Comparison of ENCODE assay signal across 30 cellular contexts in genomic region chr4:152724494-152724893, GRCh38. TPM values are rescaled to one million over a fixed set of nuclear protein-coding genes. Genes with fewer than 3 reads are reported as not detected.
"Had no signal": no experiment of that assay in that cellular context is flagged by ENCODE, and none has a peak within 500 bp of the region (broad histone marks: within the 10 kb centered on the region; RNA-seq: fewer than 3 reads in every experiment).

No MANE protein-coding gene starts in this region.

- ATAC-seq: activated CD4-positive, alpha-beta T cell treated with anti-CD3 and anti-CD28 coated beads for 36 hours; activated CD8-positive, alpha-beta memory T cell treated with anti-CD3 and anti-CD28 coated beads, Interleukin-2, amount 10 ng/mL, durations not matched to agents 7 days and 5 days; activated CD8-positive, alpha-beta T cell treated with anti-CD3 and anti-CD28 coated beads, Interleukin-2, amount 10 ng/mL, durations not matched to agents 7 days and 5 days; activated naive CD8-positive, alpha-beta T cell treated with anti-CD3 and anti-CD28 coated beads, Interleukin-2, amount 50 U/mL, for 24 hours; body of pancreas; effector memory CD8-positive, alpha-beta T cell; foreskin keratinocyte; gastrocnemius medialis had no signal

- H3K4me3 ChIP-seq: adrenal gland, body of pancreas, esophagus muscularis mucosa, gastrocnemius medialis had no signal

- H3K27me3 ChIP-seq: adrenal gland, body of pancreas, esophagus muscularis mucosa, foreskin keratinocyte, gastrocnemius medialis had no signal

- FAIRE-seq: colon had no signal

- H3K36me3 ChIP-seq: adrenal gland, esophagus muscularis mucosa, gastrocnemius medialis had no signal

- H3K27ac ChIP-seq: adrenal gland, body of pancreas, esophagus muscularis mucosa, foreskin keratinocyte, gastrocnemius medialis had no signal

- H3K9me3 ChIP-seq: adrenal gland, body of pancreas, esophagus muscularis mucosa, gastrocnemius medialis had no signal

- DNase-seq: activated CD4-positive, alpha-beta memory T cell treated with anti-CD3 and anti-CD28 coated beads for 36 hours; activated CD4-positive, alpha-beta T cell treated with anti-CD3 and anti-CD28 coated beads for 36 hours; activated CD4-positive, alpha-beta T cell treated with anti-CD3 and anti-CD28 coated beads, Interleukin-2, amount 10 ng/mL, durations not matched to agents 24 days and 14 days; activated CD4-positive, CD25-positive, alpha-beta regulatory T cell; activated CD4-positive, CD25-positive, alpha-beta regulatory T cell treated with anti-CD3 and anti-CD28 coated beads, Interleukin-2, amount 50 U/mL, for 72 hours; activated CD8-positive, alpha-beta memory T cell treated with anti-CD3 and anti-CD28 coated beads, Interleukin-2, amount 10 ng/mL, durations not matched to agents 7 days and 5 days; activated CD8-positive, alpha-beta memory T cell treated with anti-CD3 and anti-CD28 coated beads, Interleukin-2, amount 50 U/mL, for 4 hours; activated CD8-positive, alpha-beta T cell treated with anti-CD3 and anti-CD28 coated beads, Interleukin-2, amount 10 ng/mL, durations not matched to agents 7 days and 5 days; activated effector memory CD4-positive, alpha-beta T cell treated with anti-CD3 and anti-CD28 coated beads, Interleukin-2, amount 50 U/mL, for 16 hours; activated naive CD4-positive, alpha-beta T cell treated with anti-CD3 and anti-CD28 coated beads for 36 hours; activated naive CD8-positive, alpha-beta T cell treated with anti-CD3 and anti-CD28 coated beads for 36 hours; activated naive CD8-positive, alpha-beta T cell treated with anti-CD3 and anti-CD28 coated beads, Interleukin-2, amount 50 U/mL, for 24 hours; activated T-cell treated with anti-CD3 and anti-CD28 coated beads, Interleukin-2, amount 50 U/mL, for 1 hour; activated T-cell treated with anti-CD3 and anti-CD28 coated beads, Interleukin-2, amount 50 U/mL, for 48 hours; adrenal gland; amygdala; aorta; body of pancreas; caudate nucleus; cortex of kidney; dermis blood vessel endothelial cell; effector CD4-positive, alpha-beta T cell; effector memory CD8-positive, alpha-beta T cell; erythroblast; foreskin keratinocyte; gastrocnemius medialis; T-helper 2 cell had no signal

- H3K4me1 ChIP-seq: adrenal gland, body of pancreas, esophagus muscularis mucosa, gastrocnemius medialis had no signal

RNA-seq across cellular contexts. Expression of gene TIGD4, which starts 55.0 kb away (rescaled TPM):
- total RNA-seq: glomerular endothelial cell had no signal
- polyA plus RNA-seq: aorta had no signal
